ENCODE assay signal across 7 cellular contexts in genomic region chr3:107208100-107208499, GRCh38.
DNase-seq lines count a peak whose midpoint lies in the region; ATAC-seq, FAIRE-seq and TF ChIP-seq lines count a peak whose summit lies in the region.

No MANE protein-coding gene starts in this region.

- H3K4me3 ChIP-seq in WI38 (ENCODE audit: low read depth, low read length) (peak overlapping the region; percentile 28), right atrium auricular region (no peak overlapping the region), smooth muscle cell (no peak overlapping the region)

- no peaks in the 10 kb centered on the region for H3K36me3 ChIP-seq in right atrium auricular region
- no peaks in the 10 kb centered on the region for H3K36me3 ChIP-seq in smooth muscle cell (ENCODE audit: low read depth)

- no peak for ATAC-seq in HG03159 (IDR thresholded peaks at IDR 0.05; ENCODE audit: unreplicated experiment)

- no peak overlapping the region for H3K9ac ChIP-seq in smooth muscle cell (ENCODE audit: low read depth)

- no peaks in the 10 kb centered on the region for H4K20me1 ChIP-seq in smooth muscle cell (ENCODE audit: low read depth)

- no peaks in the 10 kb centered on the region for H3K79me2 ChIP-seq in smooth muscle cell (ENCODE audit: low read depth)

- H3K9me3 ChIP-seq in right atrium auricular region = no peaks in the 10 kb centered on the region
- no peaks in the 10 kb centered on the region for H3K9me3 ChIP-seq in smooth muscle cell (replicated peaks; ENCODE audit: low read depth)

- H3K4me1 ChIP-seq in right atrium auricular region (peaks cover 0 to 38% of the 10 kb centered on the region in 2 donors), smooth muscle cell (ENCODE audit: low read depth) (peaks cover 19% of the 10 kb centered on the region)

- DNase-seq in HS-27A (ENCODE audit: low read depth) = peak; percentile 95
- no peak for DNase-seq in right atrium auricular region (ENCODE audit: low spot score)
- no peak for DNase-seq in smooth muscle cell (lab: John Stamatoyannopoulos, UW; ENCODE audit: unreplicated experiment)
- DNase-seq in GM19239 (ENCODE audit: insufficient read length, low spot score) = no peak
- DNase-seq in SKM-1 treated with dmso at 0.1 percent for 144 hours (lab: John Stamatoyannopoulos, UW; ENCODE audit: unreplicated experiment) = no peak

- H3K27ac ChIP-seq in right atrium auricular region (peak overlapping the region; percentile 71 to 73), smooth muscle cell (ENCODE audit: low read depth) (peak overlapping the region; percentile 75)

- TF ChIP-seq CTCF in WI38 (IDR thresholded peaks at IDR 0.05; ENCODE audit: low read depth, low read length) = no peak
- no peak for TF ChIP-seq CTCF in right atrium auricular region (IDR thresholded peaks at IDR 0.05)
- TF ChIP-seq CTCF in smooth muscle cell (IDR thresholded peaks at IDR 0.05; ENCODE audit: borderline replicate concordance, insufficient read depth, poor library complexity, severe bottlenecking) = no peak

- H2AFZ ChIP-seq in smooth muscle cell (ENCODE audit: low read depth) = no peak overlapping the region

- peaks cover 20% of the 10 kb centered on the region for H3F3A ChIP-seq in smooth muscle cell (ENCODE audit: low read depth)

- H3K4me2 ChIP-seq in smooth muscle cell = peak overlapping the region; percentile 53

- no peaks in the 10 kb centered on the region for H3K27me3 ChIP-seq in right atrium auricular region
- no peaks in the 10 kb centered on the region for H3K27me3 ChIP-seq in smooth muscle cell (ENCODE audit: low read depth)

- FAIRE-seq in GM19239 (lab: Jason Lieb, UNC) = no peak
